1 cellular context compared by ENCODE assay signal in the genomic region with DNA sequence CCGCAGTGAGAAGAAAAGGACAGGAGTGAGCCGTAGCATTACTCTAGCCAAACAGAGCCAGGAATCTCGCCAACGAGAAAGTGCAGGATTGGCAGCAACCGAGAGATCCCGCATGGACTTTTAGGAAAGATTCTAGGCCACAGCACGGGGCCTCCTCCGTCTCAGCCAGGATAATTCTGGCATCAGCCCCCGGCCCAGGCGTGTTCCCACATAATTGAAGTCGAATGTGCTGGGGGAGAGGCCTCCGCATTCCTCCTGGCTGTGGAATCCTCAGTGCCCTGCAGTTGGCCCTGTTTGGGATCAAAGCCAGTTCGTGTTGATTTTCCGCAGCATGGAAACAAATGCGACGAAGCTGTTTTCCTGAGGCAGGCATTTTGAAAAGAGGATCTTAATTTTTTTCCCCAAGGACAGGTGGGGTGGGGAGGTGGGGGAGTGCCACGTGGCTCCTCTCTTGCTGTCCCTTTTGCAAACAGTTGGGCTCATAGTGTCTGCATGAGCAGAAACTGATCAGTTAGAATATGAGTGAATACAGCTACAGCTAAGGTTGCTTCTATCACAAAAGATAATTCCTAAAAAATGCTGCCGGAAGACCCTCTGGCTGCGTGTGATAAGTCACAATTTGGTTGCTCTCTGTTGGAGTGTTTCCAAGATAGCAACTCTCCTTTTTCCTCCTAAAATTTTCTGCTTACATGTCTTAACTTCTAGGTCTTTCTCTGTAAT.
TF ChIP-seq lines count a peak whose summit lies in the region.

No MANE protein-coding gene starts in this region.

TF ChIP-seq in SK-N-SH treated with all-trans-retinoic acid at 6 μM for 48 hours, 23 proteins besides CTCF, POLR2A, EP300 and RAD21 (continued from another document):
- TF ChIP-seq, protein P1, sequence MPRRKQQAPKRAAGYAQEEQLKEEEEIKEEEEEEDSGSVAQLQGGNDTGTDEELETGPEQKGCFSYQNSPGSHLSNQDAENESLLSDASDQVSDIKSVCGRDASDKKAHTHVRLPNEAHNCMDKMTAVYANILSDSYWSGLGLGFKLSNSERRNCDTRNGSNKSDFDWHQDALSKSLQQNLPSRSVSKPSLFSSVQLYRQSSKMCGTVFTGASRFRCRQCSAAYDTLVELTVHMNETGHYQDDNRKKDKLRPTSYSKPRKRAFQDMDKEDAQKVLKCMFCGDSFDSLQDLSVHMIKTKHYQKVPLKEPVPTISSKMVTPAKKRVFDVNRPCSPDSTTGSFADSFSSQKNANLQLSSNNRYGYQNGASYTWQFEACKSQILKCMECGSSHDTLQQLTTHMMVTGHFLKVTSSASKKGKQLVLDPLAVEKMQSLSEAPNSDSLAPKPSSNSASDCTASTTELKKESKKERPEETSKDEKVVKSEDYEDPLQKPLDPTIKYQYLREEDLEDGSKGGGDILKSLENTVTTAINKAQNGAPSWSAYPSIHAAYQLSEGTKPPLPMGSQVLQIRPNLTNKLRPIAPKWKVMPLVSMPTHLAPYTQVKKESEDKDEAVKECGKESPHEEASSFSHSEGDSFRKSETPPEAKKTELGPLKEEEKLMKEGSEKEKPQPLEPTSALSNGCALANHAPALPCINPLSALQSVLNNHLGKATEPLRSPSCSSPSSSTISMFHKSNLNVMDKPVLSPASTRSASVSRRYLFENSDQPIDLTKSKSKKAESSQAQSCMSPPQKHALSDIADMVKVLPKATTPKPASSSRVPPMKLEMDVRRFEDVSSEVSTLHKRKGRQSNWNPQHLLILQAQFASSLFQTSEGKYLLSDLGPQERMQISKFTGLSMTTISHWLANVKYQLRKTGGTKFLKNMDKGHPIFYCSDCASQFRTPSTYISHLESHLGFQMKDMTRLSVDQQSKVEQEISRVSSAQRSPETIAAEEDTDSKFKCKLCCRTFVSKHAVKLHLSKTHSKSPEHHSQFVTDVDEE (CRISPR knock-in tag; IDR thresholded peaks at IDR 0.05), result 0 out of 2 replicates have a peak, but pooled peaks have one; percentile 30
- no peak for TF ChIP-seq PPARA (CRISPR knock-in tag; IDR thresholded peaks at IDR 0.05; ENCODE audit: borderline replicate concordance)
- TF ChIP-seq, protein P2, sequence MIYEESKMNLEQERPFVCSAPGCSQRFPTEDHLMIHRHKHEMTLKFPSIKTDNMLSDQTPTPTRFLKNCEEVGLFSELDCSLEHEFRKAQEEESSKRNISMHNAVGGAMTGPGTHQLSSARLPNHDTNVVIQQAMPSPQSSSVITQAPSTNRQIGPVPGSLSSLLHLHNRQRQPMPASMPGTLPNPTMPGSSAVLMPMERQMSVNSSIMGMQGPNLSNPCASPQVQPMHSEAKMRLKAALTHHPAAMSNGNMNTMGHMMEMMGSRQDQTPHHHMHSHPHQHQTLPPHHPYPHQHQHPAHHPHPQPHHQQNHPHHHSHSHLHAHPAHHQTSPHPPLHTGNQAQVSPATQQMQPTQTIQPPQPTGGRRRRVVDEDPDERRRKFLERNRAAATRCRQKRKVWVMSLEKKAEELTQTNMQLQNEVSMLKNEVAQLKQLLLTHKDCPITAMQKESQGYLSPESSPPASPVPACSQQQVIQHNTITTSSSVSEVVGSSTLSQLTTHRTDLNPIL (CRISPR knock-in tag; IDR thresholded peaks at IDR 0.05; ENCODE audit: low read depth), result no peak
